8 cellular contexts compared by ENCODE assay signal in genomic region chr7:107874605-107875446, GRCh38. TPM values are rescaled to one million over a fixed set of nuclear protein-coding genes. Genes with fewer than 3 reads are reported as not detected.
A peak's percentile ranks its signal among the peaks of the same experiment; 100 is the strongest.
DNase-seq lines count a peak whose midpoint lies in the region; ATAC-seq, FAIRE-seq and TF ChIP-seq lines count a peak whose summit lies in the region.

No MANE protein-coding gene starts in this region.

- ATAC-seq in body of pancreas (peak; percentile 86), GM21528 (IDR thresholded peaks at IDR 0.05; ENCODE audit: low FRiP score, unreplicated experiment) (no peak)

- no peaks in the 10 kb centered on the region for H3K9me3 ChIP-seq in body of pancreas

- intact Hi-C loops in body of pancreas (cut with DNase I): loop anchor here (5.0 kb wide), 1 partner anchor 138 kb away; no protein-coding TSS in a partner anchor

- DNase-seq in DMS53 (lab: John Stamatoyannopoulos, UW) (peak; percentile 88), GM20000 (ENCODE audit: low spot score) (peak; percentile 62), LHCN-M2 (ENCODE audit: low read depth) (peak; percentile 70), RKO (ENCODE audit: low spot score) (peak; percentile 84), body of pancreas (peak; percentile 43 to 64 (median 48))
- DNase-seq in stimulated activated naive CD4-positive, alpha-beta T cell treated with Interleukin-2 at 50 U/mL for 16 hours (lab: John Stamatoyannopoulos, UW): peak; percentile 13

- 17 to 19% methylated on average over 6 of the region's 6 CpGs for WGBS in body of pancreas, 2 donors

- H3K4me3 ChIP-seq in body of pancreas: no peak overlapping the region

- TF ChIP-seq CTCF in GM20000 (IDR thresholded peaks at IDR 0.05; ENCODE audit: extremely low read depth, missing control alignments): peak; percentile 47
- TF ChIP-seq CTCF in body of pancreas (IDR thresholded peaks at IDR 0.05): peak; percentile 58 to 87 (median 74)

- H3K27ac ChIP-seq in body of pancreas: no peak overlapping the region

- H3K36me3 ChIP-seq in body of pancreas (replicated peaks in 1 of 2; ENCODE audit: insufficient read depth in 1 of 2, low read depth in 2 of 2): no peaks in the 10 kb centered on the region

- H3K4me1 ChIP-seq in body of pancreas: peaks cover 4% of the 10 kb centered on the region

- no peaks in the 10 kb centered on the region for H3K27me3 ChIP-seq in body of pancreas

- no peak for TF ChIP-seq POLR2A in body of pancreas (IDR thresholded peaks at IDR 0.05)

- peak; percentile 69 for FAIRE-seq in islet of Langerhans (lab: Jason Lieb, UNC)

RNA-seq across cellular contexts. Expression of gene DLD, which starts 16.2 kb away (rescaled TPM):
- 109 and 220 TPM in 2 replicates for total RNA-seq in LHCN-M2 (2014; rRNA removed)
- 51.3 TPM for polyA plus RNA-seq in LHCN-M2 (2012)
- 100 to 1,000 TPM in 1 of 2 donors, 10 to 100 TPM in 1; 53.7 to 123 TPM for total RNA-seq in body of pancreas

Comparison
In these comparisons a context has a peak if more than half of its experiments do, and no peak if none do; other contexts are left out.
1. DNase-seq: peak in every context shown above with its lines; median percentile 88 in DMS53; 84 in RKO; 70 in LHCN-M2; 62 in GM20000; 48 in body of pancreas; 13 in stimulated activated naive CD4-positive, alpha-beta T cell treated with Interleukin-2 at 50 U/mL for 16 hours.